Comparison of ENCODE assay signal across 1 cellular context in the genomic region with DNA sequence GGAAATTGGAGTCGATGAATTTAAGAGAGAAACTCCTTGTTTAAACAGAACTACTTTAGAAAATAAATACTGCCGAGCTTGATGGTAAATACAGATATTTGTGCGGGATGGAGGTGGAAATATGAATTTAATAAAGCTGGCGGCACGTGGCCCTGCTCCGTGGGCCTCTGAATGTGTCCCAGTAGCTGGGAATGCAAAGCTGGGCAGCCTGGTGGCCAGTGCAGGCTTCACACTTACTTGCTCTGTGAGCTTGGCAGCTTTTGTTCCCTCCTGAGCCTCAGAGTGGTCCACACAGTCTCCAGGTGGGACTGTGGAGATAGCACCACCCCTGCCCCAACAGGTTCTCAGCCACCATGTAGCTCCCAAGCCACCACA.
TF ChIP-seq lines count a peak whose summit lies in the region.

No MANE protein-coding gene starts in this region.

TF ChIP-seq in H1, 55 proteins besides CTCF, POLR2A, EP300 and RAD21 (continued from another document):
- TF ChIP-seq, protein P1, sequence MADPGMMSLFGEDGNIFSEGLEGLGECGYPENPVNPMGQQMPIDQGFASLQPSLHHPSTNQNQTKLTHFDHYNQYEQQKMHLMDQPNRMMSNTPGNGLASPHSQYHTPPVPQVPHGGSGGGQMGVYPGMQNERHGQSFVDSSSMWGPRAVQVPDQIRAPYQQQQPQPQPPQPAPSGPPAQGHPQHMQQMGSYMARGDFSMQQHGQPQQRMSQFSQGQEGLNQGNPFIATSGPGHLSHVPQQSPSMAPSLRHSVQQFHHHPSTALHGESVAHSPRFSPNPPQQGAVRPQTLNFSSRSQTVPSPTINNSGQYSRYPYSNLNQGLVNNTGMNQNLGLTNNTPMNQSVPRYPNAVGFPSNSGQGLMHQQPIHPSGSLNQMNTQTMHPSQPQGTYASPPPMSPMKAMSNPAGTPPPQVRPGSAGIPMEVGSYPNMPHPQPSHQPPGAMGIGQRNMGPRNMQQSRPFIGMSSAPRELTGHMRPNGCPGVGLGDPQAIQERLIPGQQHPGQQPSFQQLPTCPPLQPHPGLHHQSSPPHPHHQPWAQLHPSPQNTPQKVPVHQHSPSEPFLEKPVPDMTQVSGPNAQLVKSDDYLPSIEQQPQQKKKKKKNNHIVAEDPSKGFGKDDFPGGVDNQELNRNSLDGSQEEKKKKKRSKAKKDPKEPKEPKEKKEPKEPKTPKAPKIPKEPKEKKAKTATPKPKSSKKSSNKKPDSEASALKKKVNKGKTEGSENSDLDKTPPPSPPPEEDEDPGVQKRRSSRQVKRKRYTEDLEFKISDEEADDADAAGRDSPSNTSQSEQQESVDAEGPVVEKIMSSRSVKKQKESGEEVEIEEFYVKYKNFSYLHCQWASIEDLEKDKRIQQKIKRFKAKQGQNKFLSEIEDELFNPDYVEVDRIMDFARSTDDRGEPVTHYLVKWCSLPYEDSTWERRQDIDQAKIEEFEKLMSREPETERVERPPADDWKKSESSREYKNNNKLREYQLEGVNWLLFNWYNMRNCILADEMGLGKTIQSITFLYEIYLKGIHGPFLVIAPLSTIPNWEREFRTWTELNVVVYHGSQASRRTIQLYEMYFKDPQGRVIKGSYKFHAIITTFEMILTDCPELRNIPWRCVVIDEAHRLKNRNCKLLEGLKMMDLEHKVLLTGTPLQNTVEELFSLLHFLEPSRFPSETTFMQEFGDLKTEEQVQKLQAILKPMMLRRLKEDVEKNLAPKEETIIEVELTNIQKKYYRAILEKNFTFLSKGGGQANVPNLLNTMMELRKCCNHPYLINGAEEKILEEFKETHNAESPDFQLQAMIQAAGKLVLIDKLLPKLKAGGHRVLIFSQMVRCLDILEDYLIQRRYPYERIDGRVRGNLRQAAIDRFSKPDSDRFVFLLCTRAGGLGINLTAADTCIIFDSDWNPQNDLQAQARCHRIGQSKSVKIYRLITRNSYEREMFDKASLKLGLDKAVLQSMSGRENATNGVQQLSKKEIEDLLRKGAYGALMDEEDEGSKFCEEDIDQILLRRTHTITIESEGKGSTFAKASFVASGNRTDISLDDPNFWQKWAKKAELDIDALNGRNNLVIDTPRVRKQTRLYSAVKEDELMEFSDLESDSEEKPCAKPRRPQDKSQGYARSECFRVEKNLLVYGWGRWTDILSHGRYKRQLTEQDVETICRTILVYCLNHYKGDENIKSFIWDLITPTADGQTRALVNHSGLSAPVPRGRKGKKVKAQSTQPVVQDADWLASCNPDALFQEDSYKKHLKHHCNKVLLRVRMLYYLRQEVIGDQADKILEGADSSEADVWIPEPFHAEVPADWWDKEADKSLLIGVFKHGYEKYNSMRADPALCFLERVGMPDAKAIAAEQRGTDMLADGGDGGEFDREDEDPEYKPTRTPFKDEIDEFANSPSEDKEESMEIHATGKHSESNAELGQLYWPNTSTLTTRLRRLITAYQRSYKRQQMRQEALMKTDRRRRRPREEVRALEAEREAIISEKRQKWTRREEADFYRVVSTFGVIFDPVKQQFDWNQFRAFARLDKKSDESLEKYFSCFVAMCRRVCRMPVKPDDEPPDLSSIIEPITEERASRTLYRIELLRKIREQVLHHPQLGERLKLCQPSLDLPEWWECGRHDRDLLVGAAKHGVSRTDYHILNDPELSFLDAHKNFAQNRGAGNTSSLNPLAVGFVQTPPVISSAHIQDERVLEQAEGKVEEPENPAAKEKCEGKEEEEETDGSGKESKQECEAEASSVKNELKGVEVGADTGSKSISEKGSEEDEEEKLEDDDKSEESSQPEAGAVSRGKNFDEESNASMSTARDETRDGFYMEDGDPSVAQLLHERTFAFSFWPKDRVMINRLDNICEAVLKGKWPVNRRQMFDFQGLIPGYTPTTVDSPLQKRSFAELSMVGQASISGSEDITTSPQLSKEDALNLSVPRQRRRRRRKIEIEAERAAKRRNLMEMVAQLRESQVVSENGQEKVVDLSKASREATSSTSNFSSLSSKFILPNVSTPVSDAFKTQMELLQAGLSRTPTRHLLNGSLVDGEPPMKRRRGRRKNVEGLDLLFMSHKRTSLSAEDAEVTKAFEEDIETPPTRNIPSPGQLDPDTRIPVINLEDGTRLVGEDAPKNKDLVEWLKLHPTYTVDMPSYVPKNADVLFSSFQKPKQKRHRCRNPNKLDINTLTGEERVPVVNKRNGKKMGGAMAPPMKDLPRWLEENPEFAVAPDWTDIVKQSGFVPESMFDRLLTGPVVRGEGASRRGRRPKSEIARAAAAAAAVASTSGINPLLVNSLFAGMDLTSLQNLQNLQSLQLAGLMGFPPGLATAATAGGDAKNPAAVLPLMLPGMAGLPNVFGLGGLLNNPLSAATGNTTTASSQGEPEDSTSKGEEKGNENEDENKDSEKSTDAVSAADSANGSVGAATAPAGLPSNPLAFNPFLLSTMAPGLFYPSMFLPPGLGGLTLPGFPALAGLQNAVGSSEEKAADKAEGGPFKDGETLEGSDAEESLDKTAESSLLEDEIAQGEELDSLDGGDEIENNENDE (IDR thresholded peaks at IDR 0.05; ENCODE audit: insufficient replicate concordance, low read length) = no peak
- no peak for TF ChIP-seq KDM1A (IDR thresholded peaks at IDR 0.05; ENCODE audit: borderline replicate concordance, low read length)
- TF ChIP-seq CBX5 (IDR thresholded peaks at IDR 0.05; ENCODE audit: low read depth, low read length) = no peak
- no peak for TF ChIP-seq BCL11A (IDR thresholded peaks at IDR 0.05; ENCODE audit: low read depth in 2 of 2, low read length in 2 of 2)
- no peak for TF ChIP-seq SIRT6 (IDR thresholded peaks at IDR 0.05; ENCODE audit: low read length)
- TF ChIP-seq CTBP2 (IDR thresholded peaks at IDR 0.05; ENCODE audit: borderline replicate concordance, insufficient read depth, insufficient read length, low read length) = no peak
